8 cellular contexts compared by ENCODE assay signal in genomic region chr1:183024352-183025337, GRCh38. TPM values are rescaled to one million over a fixed set of nuclear protein-coding genes. Genes with fewer than 3 reads are reported as not detected.
DNase-seq lines count a peak whose midpoint lies in the region; ATAC-seq, FAIRE-seq and TF ChIP-seq lines count a peak whose summit lies in the region.

No MANE protein-coding gene starts in this region.

- H3K27me3 ChIP-seq in left ventricle myocardium inferior (ENCODE audit: low read depth) (no peaks in the 10 kb centered on the region), stomach smooth muscle (ENCODE audit: control insufficient read depth in 1 of 2, insufficient read depth in 2 of 2, low read length in 2 of 2) (no peaks in the 10 kb centered on the region)

- H3K9me3 Mint-ChIP-seq in activated B cell treated with CpG ODN at 0.5 μM for 24 hours: no peaks in the 10 kb centered on the region

- H3K27ac ChIP-seq in left ventricle myocardium inferior (replicated peaks): peak overlapping the region; percentile 98
- H3K27ac ChIP-seq in stomach smooth muscle (ENCODE audit: low read length): peak overlapping the region; percentile 83

- H3K4me3 ChIP-seq in left ventricle myocardium inferior (peak overlapping the region; percentile 73), iPS-18c (ENCODE audit: insufficient read depth, low read depth, low read length) (peak overlapping the region; percentile 81), stomach smooth muscle (ENCODE audit: low read length in 2 of 2) (peak overlapping the region; percentile 80 to 93)

- H3K4me1 ChIP-seq in left ventricle myocardium inferior: peaks cover 82% of the 10 kb centered on the region
- peaks cover 16% of the 10 kb centered on the region for H3K4me1 ChIP-seq in stomach smooth muscle (ENCODE audit: control insufficient read depth, insufficient read depth, low read length)

- H3K36me3 ChIP-seq in left ventricle myocardium inferior: no peaks in the 10 kb centered on the region
- H3K36me3 ChIP-seq in stomach smooth muscle (ENCODE audit: control insufficient read depth in 2 of 2, insufficient read depth in 2 of 2, low read length in 2 of 2): peaks cover 0 to 4% of the 10 kb centered on the region in 2 donors

- no peaks in the 10 kb centered on the region for H3K27me3 Mint-ChIP-seq in activated B cell treated with CpG ODN at 0.5 μM for 24 hours

- H3K36me3 Mint-ChIP-seq in activated B cell treated with CpG ODN at 0.5 μM for 24 hours (ENCODE audit: low read depth): peaks cover 12% of the 10 kb centered on the region

- H3K27ac Mint-ChIP-seq in activated B cell treated with CpG ODN at 0.5 μM for 24 hours: peak overlapping the region; percentile 86

- H3K9ac ChIP-seq in stomach smooth muscle (ENCODE audit: low read length in 2 of 2): peak overlapping the region; percentile 64 to 80

- FAIRE-seq in frontal cortex (lab: Jason Lieb, UNC): no peak

- TF ChIP-seq CTCF in left ventricle myocardium inferior (IDR thresholded peaks at IDR 0.05; ENCODE audit: borderline replicate concordance) (no peak), activated B cell treated with CpG ODN at 0.5 μM for 24 hours (IDR thresholded peaks at IDR 0.05) (no peak)

- DNase-seq in left ventricle myocardium inferior (no peak), left cardiac atrium (no peak), activated B cell treated with CpG ODN at 0.5 μM for 24 hours (no peak), frontal cortex (ENCODE audit: low spot score in 2 of 2) (no peak)
- DNase-seq in activated CD4-positive, CD25-positive, alpha-beta regulatory T cell treated with anti-CD3 and anti-CD28 coated beads, Interleukin-2, amount 50 U/mL, for 72 hours: no peak

- POLR2A ChIA-PET in activated B cell treated with CpG ODN at 0.5 μM for 24 hours (lab: Charles Lee): interaction anchor here (0.9 to 1.6 kb wide), 5 partner anchors 16 to 203 kb away, joined by 3 to 19 read pairs (median 3); no protein-coding TSS in a partner anchor

- CTCF ChIA-PET in activated B cell treated with CpG ODN at 0.5 μM for 24 hours (lab: Charles Lee): interaction anchor here (0.8 to 2.0 kb wide), 3 partner anchors 8 to 63 kb away, joined by 3 to 29 read pairs (median 4); no protein-coding TSS in a partner anchor

- peak overlapping the region; percentile 94 for H3K4me3 Mint-ChIP-seq in activated B cell treated with CpG ODN at 0.5 μM for 24 hours

- peaks cover 55% of the 10 kb centered on the region for H3K4me1 Mint-ChIP-seq in activated B cell treated with CpG ODN at 0.5 μM for 24 hours

- H3K9me3 ChIP-seq in left ventricle myocardium inferior (replicated peaks): no peaks in the 10 kb centered on the region
- no peaks in the 10 kb centered on the region for H3K9me3 ChIP-seq in iPS-18c (ENCODE audit: control insufficient read depth, insufficient read depth, low read length)
- H3K9me3 ChIP-seq in stomach smooth muscle (ENCODE audit: control insufficient read depth in 2 of 2, low read length in 2 of 2): no peaks in the 10 kb centered on the region

- intact Hi-C loops in left ventricle myocardium inferior (cut with micrococcal nuclease) (loop anchor here (5.0 kb wide), 1 partner anchor 62 kb away; no protein-coding TSS in a partner anchor), left cardiac atrium (cut with DNase I) (loop anchor here (5.0 to 10.0 kb wide), 4 partner anchors 62 to 210 kb away; no protein-coding TSS in a partner anchor), activated B cell treated with CpG ODN at 0.5 μM for 24 hours (cut with micrococcal nuclease) (loop anchor here (1.0 kb wide), 3 partner anchors 24 to 62 kb away; no protein-coding TSS in a partner anchor)

- ATAC-seq in left cardiac atrium: no peak
- ATAC-seq in activated B cell treated with CpG ODN at 0.5 μM for 24 hours (ENCODE audit: low read depth): no peak
- no peak for ATAC-seq in GM18867 (IDR thresholded peaks at IDR 0.05; ENCODE audit: unreplicated experiment)

RNA-seq across cellular contexts. Expression of gene LAMC1, which starts 1.4 kb away (rescaled TPM):
- total RNA-seq in left ventricle myocardium inferior (84.1 TPM), left cardiac atrium (100 to 1,000 TPM; 108 to 126 TPM), activated B cell treated with CpG ODN at 0.5 μM for 24 hours (31.1 and 31.8 TPM in 2 replicates), frontal cortex (29.3 TPM)
